In the genomic region with DNA sequence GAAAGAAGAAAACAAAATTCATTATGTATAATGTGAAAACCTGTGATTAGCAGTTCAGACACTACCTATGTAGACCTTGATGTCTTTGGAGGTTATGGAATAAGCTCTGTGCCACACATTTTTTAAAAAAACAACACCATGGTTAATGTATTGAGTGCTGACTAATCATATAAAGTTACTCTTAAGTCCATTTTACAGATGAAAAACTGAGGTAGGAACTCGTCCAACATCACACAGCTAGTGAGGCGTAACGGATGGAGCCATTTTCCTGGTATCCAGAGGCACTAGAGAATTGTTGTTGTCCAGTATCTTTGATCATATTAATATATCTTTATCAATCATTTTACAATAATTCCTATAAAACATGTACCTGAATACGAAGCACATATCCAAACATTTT, we compare ENCODE assay signal across 18 cellular contexts.
A peak's percentile ranks its signal among the peaks of the same experiment; 100 is the strongest.
DNase-seq lines count a peak whose midpoint lies in the region; ATAC-seq, FAIRE-seq and TF ChIP-seq lines count a peak whose summit lies in the region.
"Had no signal": no experiment of that assay in that cellular context is flagged by ENCODE, and none has a peak within 500 bp of the region (broad histone marks: within the 10 kb centered on the region; RNA-seq: fewer than 3 reads in every experiment).

No MANE protein-coding gene starts in this region.

- TF ChIP-seq EP300 in esophagus muscularis mucosa (IDR thresholded peaks at IDR 0.05) (no peak), sigmoid colon (IDR thresholded peaks at IDR 0.05) (no peak), upper lobe of left lung (IDR thresholded peaks at IDR 0.05) (no peak)

- ATAC-seq in upper lobe of left lung (ENCODE audit: low FRiP score in 2 of 2) = no peak
- no peak for ATAC-seq in activated CD4-positive, CD25-positive, alpha-beta regulatory T cell treated with anti-CD3 and anti-CD28 coated beads, Interleukin-2, amount 50 U/mL, for 24 hours

- H3K36me3 ChIP-seq in adipocyte (ENCODE audit: control insufficient read depth, insufficient read depth, low read length, severe bottlenecking) (peaks cover 33% of the 10 kb centered on the region), esophagus muscularis mucosa (peaks cover 0 to 17% (median under 1%) of the 10 kb centered on the region in 4 donors), sigmoid colon (peaks cover 0 to 1% (median 0%) of the 10 kb centered on the region in 4 donors), upper lobe of left lung (peaks cover 0 to 32% (median 6%) of the 10 kb centered on the region in 4 donors)

- H3K9ac ChIP-seq in adipocyte (ENCODE audit: low read length) = peak overlapping the region; percentile 19
- H3K9ac ChIP-seq: KMS-11 had no signal

- H3K9me3 ChIP-seq in adipocyte (ENCODE audit: control insufficient read depth, low read length) (no peaks in the 10 kb centered on the region), esophagus muscularis mucosa (no peaks in the 10 kb centered on the region), sigmoid colon (no peaks in the 10 kb centered on the region), upper lobe of left lung (no peaks in the 10 kb centered on the region)

- WGBS in esophagus muscularis mucosa = 90% methylated on average over 4 of the region's 4 CpGs
- 96% methylated on average over 4 of the region's 4 CpGs for WGBS in sigmoid colon, 2 donors
- WGBS in upper lobe of left lung, 2 donors = 94 to 97% methylated on average over 4 of the region's 4 CpGs

- H3K4me3 ChIP-seq in adipocyte (ENCODE audit: low read length) = peak overlapping the region; percentile 31
- no peak overlapping the region for H3K4me3 ChIP-seq in esophagus muscularis mucosa
- no peak overlapping the region for H3K4me3 ChIP-seq in sigmoid colon
- H3K4me3 ChIP-seq in upper lobe of left lung = no peak overlapping the region

- H3K4me1 ChIP-seq in adipocyte (ENCODE audit: control insufficient read depth, insufficient read depth, low read length) (peaks cover 46% of the 10 kb centered on the region), esophagus muscularis mucosa (peaks cover 19 to 60% (median 47%) of the 10 kb centered on the region in 4 donors), sigmoid colon (peaks cover 0 to 95% (median 68%) of the 10 kb centered on the region in 4 donors), upper lobe of left lung (peaks cover 0 to 7% (median 6%) of the 10 kb centered on the region in 4 donors)

- TF ChIP-seq CTCF in esophagus muscularis mucosa (IDR thresholded peaks at IDR 0.05) (no peak), sigmoid colon (IDR thresholded peaks at IDR 0.05) (no peak), upper lobe of left lung (IDR thresholded peaks at IDR 0.05) (no peak)

- no peak for TF ChIP-seq POLR2A in esophagus muscularis mucosa (IDR thresholded peaks at IDR 0.05; ENCODE audit: low read depth)
- no peak for TF ChIP-seq POLR2A in sigmoid colon (IDR thresholded peaks at IDR 0.05)
- no peak for TF ChIP-seq POLR2A in upper lobe of left lung (IDR thresholded peaks at IDR 0.05)

- intact Hi-C loops in esophagus muscularis mucosa (cut with DNase I) = no loop called here
- intact Hi-C loops in sigmoid colon (cut with DNase I) = no loop called here

- FAIRE-seq in frontal cortex (lab: Jason Lieb, UNC) = no peak
- FAIRE-seq: G401.6, GM12892 had no signal

- H3K27me3 ChIP-seq in adipocyte (replicated peaks; ENCODE audit: control insufficient read depth, insufficient read depth, low read length) = no peaks in the 10 kb centered on the region
- H3K27me3 ChIP-seq in esophagus muscularis mucosa = no peaks in the 10 kb centered on the region
- H3K27me3 ChIP-seq in sigmoid colon = no peaks in the 10 kb centered on the region
- no peaks in the 10 kb centered on the region for H3K27me3 ChIP-seq in upper lobe of left lung

- H3K27ac ChIP-seq in esophagus muscularis mucosa (replicated peaks in 1 of 4) = peak overlapping the region; percentile 56 to 75 (median 64)
- H3K27ac ChIP-seq in sigmoid colon = peak overlapping the region in 3 of 4 donors; percentile 74 to 78 (median 76)
- no peak overlapping the region for H3K27ac ChIP-seq in upper lobe of left lung
- H3K27ac ChIP-seq: HL-60, KMS-11, RWPE1 had no signal

- DNase-seq in adipocyte (ENCODE audit: low read depth) (no peak), esophagus muscularis mucosa (ENCODE audit: extremely low spot score) (no peak), sigmoid colon (no peak), upper lobe of left lung (no peak), frontal cortex (ENCODE audit: low spot score in 2 of 2) (no peak), SHP77 (lab: John Stamatoyannopoulos, UW) (no peak)
- DNase-seq: ACHN, GOT3, NCI-H1092 treated with DMSO at 0.1 percent for 48 hours, NCI-H1436 treated with DMSO at 0.1 percent for 48 hours, NCI-H1930, SIG-M5 had no signal

Comparison
In these comparisons a context has a peak if more than half of its experiments do, and no peak if none do; other contexts are left out.
1. H3K27ac ChIP-seq: peak in esophagus muscularis mucosa (4 of 4) and sigmoid colon (3 of 4); none in upper lobe of left lung (0 of 4).